27 cellular contexts compared by ENCODE assay signal in the genomic region with DNA sequence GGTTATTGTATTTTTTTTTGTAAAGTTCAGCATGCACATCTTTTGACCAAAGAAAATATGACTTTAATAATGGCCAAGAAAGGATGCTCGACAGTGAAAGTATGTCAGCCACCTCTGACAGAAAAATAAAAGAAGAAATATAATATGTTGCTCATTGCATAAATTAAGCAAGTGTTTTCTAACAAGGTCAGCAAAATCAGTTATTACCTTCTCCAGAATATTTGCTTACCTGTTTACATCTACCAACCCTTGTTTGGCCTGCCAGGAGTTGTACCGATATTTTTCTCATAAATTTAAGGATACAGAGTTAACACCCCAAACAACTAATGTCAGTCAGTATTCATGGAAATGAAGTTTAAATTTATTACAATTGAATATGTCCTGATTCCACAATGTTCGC.
"Had no signal": no experiment of that assay in that cellular context is flagged by ENCODE, and none has a peak within 500 bp of the region (broad histone marks: within the 10 kb centered on the region; RNA-seq: fewer than 3 reads in every experiment).

No MANE protein-coding gene starts in this region.

- H3K4me3 ChIP-seq: stomach, suprapubic skin, testis, thoracic aorta, thyroid gland, tibial artery, tibial nerve, transverse colon, upper lobe of left lung, upper lobe of right lung, uterus, vagina had no signal

- H3K4me1 ChIP-seq: stomach, suprapubic skin, testis, thyroid gland, tibial artery, tibial nerve, transverse colon, upper lobe of left lung, upper lobe of right lung, uterus, vagina had no signal

- ATAC-seq: stimulated activated effector memory CD8-positive, alpha-beta T cell treated with anti-CD3 and anti-CD28 coated beads, Interleukin-12 subunit alpha, Interleukin-12 subunit beta, amount 100 ng/mL, for 72 hours; stimulated activated memory B cell treated with anti-CD40 and anti-IgM and Interleukin-4, amounts not matched to agents 10 μg/mL and 1 μg/mL and 100 μg/mL, for 72 hours; stimulated activated naive B cell treated with anti-CD40 and anti-IgM and Interleukin-4, amounts not matched to agents 10 μg/mL and 1 μg/mL and 100 μg/mL, for 72 hours; stimulated activated naive CD8-positive, alpha-beta T cell treated with anti-CD3 and anti-CD28 coated beads, Interleukin-15, amount 100 ng/mL, for 72 hours; stimulated activated naive CD8-positive, alpha-beta T cell treated with anti-CD3 and anti-CD28 coated beads, Interleukin-15, Interleukin-2, amounts not matched to agents 100 U/mL and 50 U/mL, for 24 hours; upper lobe of right lung had no signal

- H3K27me3 ChIP-seq: stomach, suprapubic skin, testis, thyroid gland, tibial artery, tibial nerve, transverse colon, upper lobe of left lung, upper lobe of right lung, uterus, vagina had no signal

- H3K27ac ChIP-seq: stomach, suprapubic skin, testis, thoracic aorta, thyroid gland, tibial artery, tibial nerve, transverse colon, upper lobe of left lung, upper lobe of right lung, uterus, vagina had no signal

- H3K9me3 ChIP-seq: testis, thoracic aorta, thyroid gland, tibial artery, tibial nerve, transverse colon, upper lobe of left lung, upper lobe of right lung, uterus, vagina had no signal

- H3K36me3 ChIP-seq: stomach, suprapubic skin, thoracic aorta, thyroid gland, tibial artery, tibial nerve, transverse colon, upper lobe of left lung, upper lobe of right lung, uterus, vagina had no signal

- FAIRE-seq: urothelium cell line had no signal

- DNase-seq: stimulated activated CD4-positive, alpha-beta T cell treated with anti-CD3 and anti-CD28 coated beads, Interleukin-2, amount 100 ng/mL, for 48 hours; stimulated activated CD4-positive, alpha-beta T cell treated with anti-CD3 and anti-CD28 coated beads, Interleukin-4, amount 100 ng/mL, for 1 hour; stimulated activated CD4-positive, alpha-beta T cell treated with anti-CD3 and anti-CD28 coated beads, Interleukin-4, amount 100 ng/mL, for 24 hours; stimulated activated CD4-positive, alpha-beta T cell treated with anti-CD3 and anti-CD28 coated beads, Interleukin-4, amount 100 ng/mL, for 4 hours; stimulated activated CD8-positive, alpha-beta memory T cell treated with anti-CD3 and anti-CD28 coated beads, Interleukin-4, amount 100 ng/mL, for 48 hours; stimulated activated naive B cell treated with anti-CD40 and anti-IgM and Interleukin-4, amounts not matched to agents 10 μg/mL and 1 μg/mL and 100 μg/mL, for 72 hours; stimulated activated naive CD4-positive, alpha-beta T cell; stimulated activated naive CD4-positive, alpha-beta T cell treated with Interleukin-2 at 50 U/mL for 16 hours; stimulated activated naive CD8-positive, alpha-beta T cell treated with anti-CD3 and anti-CD28 coated beads, Interleukin-15, amount 100 ng/mL, for 72 hours; stimulated activated naive CD8-positive, alpha-beta T cell treated with anti-CD3 and anti-CD28 coated beads, Interleukin-15, Interleukin-2, amounts not matched to agents 100 U/mL and 50 U/mL, for 24 hours; stomach; substantia nigra; testis; thyroid gland; tibial artery; transverse colon; trophoblast cell; upper lobe of left lung; upper lobe of right lung; uterus had no signal
